17 cellular contexts compared by ENCODE assay signal in the genomic region with DNA sequence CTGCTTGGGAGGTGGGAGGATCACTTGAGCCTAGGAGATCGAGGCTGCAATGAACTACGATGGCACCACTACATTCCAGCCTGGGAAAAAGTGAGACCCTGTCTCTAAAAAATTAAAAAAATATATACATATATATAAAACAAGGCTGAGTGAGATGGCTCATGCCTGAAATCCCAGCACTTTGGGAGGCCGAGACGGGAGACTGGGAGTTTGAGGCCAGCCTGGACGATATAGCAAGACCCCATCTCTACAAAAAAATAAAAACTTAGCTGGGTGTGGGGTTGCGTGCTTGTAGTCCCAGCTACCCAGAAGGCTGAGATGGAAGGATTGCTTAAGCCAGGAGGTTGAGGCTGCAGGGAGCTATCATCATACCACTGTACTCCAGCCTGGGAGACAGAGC.
A peak's percentile ranks its signal among the peaks of the same experiment; 100 is the strongest.
DNase-seq lines count a peak whose midpoint lies in the region; ATAC-seq and TF ChIP-seq lines count a peak whose summit lies in the region.
"Had no signal": no experiment of that assay in that cellular context is flagged by ENCODE, and none has a peak within 500 bp of the region (broad histone marks: within the 10 kb centered on the region; RNA-seq: fewer than 3 reads in every experiment).

No MANE protein-coding gene starts in this region.

- POLR2A ChIA-PET in CD4-positive, alpha-beta T cell (lab: Charles Lee), result interaction anchor here (1.3 kb wide), 1 partner anchor 11 kb away, joined by 3 read pairs; no protein-coding TSS in a partner anchor

- TF ChIP-seq CTCF in CD4-positive, alpha-beta T cell (IDR thresholded peaks at IDR 0.05), result no peak

- no peak for ATAC-seq in CD4-positive, alpha-beta T cell (ENCODE audit: poor library complexity)
- ATAC-seq: left colon had no signal

- CTCF ChIA-PET in CD4-positive, alpha-beta T cell (lab: Charles Lee), result interaction anchor here (1.4 kb wide), 1 partner anchor 86 kb away, joined by 3 read pairs; no protein-coding TSS in a partner anchor

- intact Hi-C loops in activated CD4-positive, alpha-beta T cell treated with anti-CD3 and anti-CD28 coated beads, Interleukin-2, amount 10 ng/mL, durations not matched to agents 24 days and 14 days (cut with micrococcal nuclease), result loop anchor here (1.0 to 5.0 kb wide), 5 partner anchors 23 to 161 kb away; a partner anchor contains a TSS
- intact Hi-C loops in CD4-positive, alpha-beta T cell (cut with DNase I, micrococcal nuclease), result loop anchor here in 1 of 2 experiments (10.0 kb wide), 2 partner anchors 59 to 89 kb away; a partner anchor contains a TSS
- intact Hi-C loops in activated T-helper 2 cell treated with anti-CD3 and anti-CD28 coated beads, Interferon-gamma antibody, Interleukin-2, Interleukin-4, amounts not matched to agents 10 μg/mL and 5 μg/mL and 100 μg/mL, durations not matched to agents 14 hours and 24 hours and 36 hours (cut with micrococcal nuclease), result loop anchor here (2.0 to 10.0 kb wide), 6 partner anchors 23 to 201 kb away; a partner anchor contains a TSS

- H3K27ac ChIP-seq in CD4-positive, alpha-beta T cell (ENCODE audit: low read depth, low read length), result no peak overlapping the region
- H3K27ac ChIP-seq: dorsolateral prefrontal cortex, esophagus muscularis mucosa had no signal

- H3K9me3 Mint-ChIP-seq in activated CD4-positive, alpha-beta T cell treated with anti-CD3 and anti-CD28 coated beads, Interleukin-2, amount 10 ng/mL, durations not matched to agents 24 days and 14 days, result peaks cover 2% of the 10 kb centered on the region
- peaks cover under 1% of the 10 kb centered on the region for H3K9me3 Mint-ChIP-seq in CD4-positive, alpha-beta T cell
- H3K9me3 Mint-ChIP-seq in activated T-helper 2 cell treated with anti-CD3 and anti-CD28 coated beads, Interferon-gamma antibody, Interleukin-2, Interleukin-4, amounts not matched to agents 10 μg/mL and 5 μg/mL and 100 μg/mL, durations not matched to agents 14 hours and 24 hours and 36 hours, result peaks cover 6% of the 10 kb centered on the region

- peak overlapping the region; percentile 87 for H3K27ac Mint-ChIP-seq in activated CD4-positive, alpha-beta T cell treated with anti-CD3 and anti-CD28 coated beads, Interleukin-2, amount 10 ng/mL, durations not matched to agents 24 days and 14 days
- peak overlapping the region; percentile 90 for H3K27ac Mint-ChIP-seq in CD4-positive, alpha-beta T cell
- peak overlapping the region; percentile 89 for H3K27ac Mint-ChIP-seq in activated T-helper 2 cell treated with anti-CD3 and anti-CD28 coated beads, Interferon-gamma antibody, Interleukin-2, Interleukin-4, amounts not matched to agents 10 μg/mL and 5 μg/mL and 100 μg/mL, durations not matched to agents 14 hours and 24 hours and 36 hours

- no peaks in the 10 kb centered on the region for H3K27me3 ChIP-seq in CD4-positive, alpha-beta T cell (ENCODE audit: control insufficient read depth, insufficient read depth, low read length)
- H3K27me3 ChIP-seq: SJSA1 had no signal

- DNase-seq in activated CD4-positive, alpha-beta T cell treated with anti-CD3 and anti-CD28 coated beads, Interleukin-2, amount 10 ng/mL, durations not matched to agents 24 days and 14 days, result no peak
- no peak for DNase-seq in activated CD4-positive, alpha-beta T cell treated with anti-CD3 and anti-CD28 coated beads, Interleukin-2, amount 50 U/mL, for 48 hours
- no peak for DNase-seq in CD4-positive, alpha-beta T cell
- DNase-seq in activated T-helper 2 cell treated with anti-CD3 and anti-CD28 coated beads, Interferon-gamma antibody, Interleukin-2, Interleukin-4, amounts not matched to agents 10 μg/mL and 5 μg/mL and 100 μg/mL, durations not matched to agents 14 hours and 24 hours and 36 hours (ENCODE audit: low spot score), result no peak
- peak; percentile 22 for DNase-seq in mesenteric fat pad (ENCODE audit: low spot score)
- DNase-seq in 8988T, result no peak
- no peak for DNase-seq in SK-N-DZ (ENCODE audit: low spot score)
- DNase-seq in stimulated activated naive CD4-positive, alpha-beta T cell (lab: John Stamatoyannopoulos, UW), result no peak
- DNase-seq: amniotic stem cell, H7, NCI-H1105, NCI-H748 treated with DMSO at 0.1 percent for 48 hours had no signal

- H3K9me3 ChIP-seq in CD4-positive, alpha-beta T cell (ENCODE audit: control insufficient read depth, low read length), result no peaks in the 10 kb centered on the region
- H3K9me3 ChIP-seq: esophagus muscularis mucosa had no signal

- peaks cover 64% of the 10 kb centered on the region for H3K36me3 Mint-ChIP-seq in activated CD4-positive, alpha-beta T cell treated with anti-CD3 and anti-CD28 coated beads, Interleukin-2, amount 10 ng/mL, durations not matched to agents 24 days and 14 days (ENCODE audit: low read depth)
- H3K36me3 Mint-ChIP-seq in CD4-positive, alpha-beta T cell (ENCODE audit: low read depth), result peaks cover 92% of the 10 kb centered on the region
- peaks cover 87% of the 10 kb centered on the region for H3K36me3 Mint-ChIP-seq in activated T-helper 2 cell treated with anti-CD3 and anti-CD28 coated beads, Interferon-gamma antibody, Interleukin-2, Interleukin-4, amounts not matched to agents 10 μg/mL and 5 μg/mL and 100 μg/mL, durations not matched to agents 14 hours and 24 hours and 36 hours (ENCODE audit: low read depth)

- H3K27me3 Mint-ChIP-seq in activated CD4-positive, alpha-beta T cell treated with anti-CD3 and anti-CD28 coated beads, Interleukin-2, amount 10 ng/mL, durations not matched to agents 24 days and 14 days, result no peaks in the 10 kb centered on the region
- H3K27me3 Mint-ChIP-seq in CD4-positive, alpha-beta T cell, result no peaks in the 10 kb centered on the region
- H3K27me3 Mint-ChIP-seq in activated T-helper 2 cell treated with anti-CD3 and anti-CD28 coated beads, Interferon-gamma antibody, Interleukin-2, Interleukin-4, amounts not matched to agents 10 μg/mL and 5 μg/mL and 100 μg/mL, durations not matched to agents 14 hours and 24 hours and 36 hours (ENCODE audit: low read depth), result no peaks in the 10 kb centered on the region

- no peak overlapping the region for H3K4me3 Mint-ChIP-seq in activated CD4-positive, alpha-beta T cell treated with anti-CD3 and anti-CD28 coated beads, Interleukin-2, amount 10 ng/mL, durations not matched to agents 24 days and 14 days
- no peak overlapping the region for H3K4me3 Mint-ChIP-seq in CD4-positive, alpha-beta T cell
- H3K4me3 Mint-ChIP-seq in activated T-helper 2 cell treated with anti-CD3 and anti-CD28 coated beads, Interferon-gamma antibody, Interleukin-2, Interleukin-4, amounts not matched to agents 10 μg/mL and 5 μg/mL and 100 μg/mL, durations not matched to agents 14 hours and 24 hours and 36 hours (ENCODE audit: low read depth), result no peak overlapping the region
- H3K4me3 Mint-ChIP-seq: CD14-positive monocyte had no signal

- peaks cover 62% of the 10 kb centered on the region for H3K4me1 Mint-ChIP-seq in activated CD4-positive, alpha-beta T cell treated with anti-CD3 and anti-CD28 coated beads, Interleukin-2, amount 10 ng/mL, durations not matched to agents 24 days and 14 days
- H3K4me1 Mint-ChIP-seq in CD4-positive, alpha-beta T cell (ENCODE audit: low read depth), result peaks cover 68% of the 10 kb centered on the region
- H3K4me1 Mint-ChIP-seq in activated T-helper 2 cell treated with anti-CD3 and anti-CD28 coated beads, Interferon-gamma antibody, Interleukin-2, Interleukin-4, amounts not matched to agents 10 μg/mL and 5 μg/mL and 100 μg/mL, durations not matched to agents 14 hours and 24 hours and 36 hours (ENCODE audit: low read depth), result peaks cover 56% of the 10 kb centered on the region
